In genomic region chr11:111878766-111879636, GRCh38 we compare ENCODE assay signal across 8 cellular contexts. TPM values are rescaled to one million over a fixed set of nuclear protein-coding genes. Genes with fewer than 3 reads are reported as not detected.
DNase-seq lines count a peak whose midpoint lies in the region; ATAC-seq and TF ChIP-seq lines count a peak whose summit lies in the region.

Gene CFAP68, plus strand, starts transcription at chr11:111879541. Its CDS starts 20 bp downstream, at chr11:111879561.
Gene FDXACB1, minus strand, starts transcription at chr11:111879165. Its CDS starts 33 bp downstream, at chr11:111879132.

- peak within 1 kb of the TSS; percentile 92 for H3K27ac ChIP-seq in GM23338 (ENCODE audit: low read depth)

- H3F3A ChIP-seq in GM23338 (replicated peaks; ENCODE audit: low read depth) = peaks cover 5% of the 10 kb centered on the region

- 0 out of 2 replicates have a peak, but pooled peaks cover 9% of the 10 kb centered on the region for H3K4me1 ChIP-seq in GM23338 (ENCODE audit: insufficient read depth)

- no peaks in the 10 kb centered on the region for H4K20me1 ChIP-seq in GM23338 (replicated peaks; ENCODE audit: insufficient read depth)

- peak; percentile 99 for DNase-seq in ELF-1 (ENCODE audit: low read depth, low spot score)
- DNase-seq in GM23338 (ENCODE audit: low spot score) = peak; percentile 99
- DNase-seq in LHCN-M2 (ENCODE audit: low read depth) = peak; percentile 97
- DNase-seq in RPMI7951 (ENCODE audit: low read depth) = peak; percentile 96
- DNase-seq in fibroblast of mammary gland (ENCODE audit: low read depth) = peak; percentile 97
- peak; percentile 87 to 100 (median 96) for DNase-seq in naive thymus-derived CD8-positive, alpha-beta T cell
- peak; percentile 94 to 100 (median 98) for DNase-seq in stimulated activated naive CD4-positive, alpha-beta T cell (lab: John Stamatoyannopoulos, UW)

- no peaks in the 10 kb centered on the region for H3K27me3 ChIP-seq in GM23338 (ENCODE audit: insufficient read depth)

- no peaks in the 10 kb centered on the region for H3K36me3 Mint-ChIP-seq in GM23338 (ENCODE audit: low read depth)
- H3K36me3 Mint-ChIP-seq in activated T-helper 17 cell treated with anti-CD3 and anti-CD28 coated beads, Interleukin-2, amount 50 U/mL, for 72 hours (ENCODE audit: low read depth) = peaks cover 37% of the 10 kb centered on the region
- peaks cover 0 to 36% (median 22%) of the 10 kb centered on the region in 3 donors for H3K36me3 Mint-ChIP-seq in naive thymus-derived CD8-positive, alpha-beta T cell

- TF ChIP-seq CTCF in GM23338 (conservative IDR thresholded peaks at IDR 0.05; ENCODE audit: low read depth in 2 of 2) (peak; percentile 66 to 93), fibroblast of mammary gland (conservative IDR thresholded peaks at IDR 0.05; ENCODE audit: control insufficient read depth, insufficient read depth, low read depth, low read length) (peak; percentile 87)

- POLR2A ChIA-PET in naive thymus-derived CD8-positive, alpha-beta T cell (lab: Charles Lee) = interaction anchor here (0.8 to 3.2 kb wide), 4 partner anchors 8 to 48 kb away, joined by 3 to 19 read pairs (median 8); partner anchors contain the start of gene ALG9

- H3K27me3 Mint-ChIP-seq in GM23338 (ENCODE audit: insufficient read depth, low read depth, poor library complexity) = peaks cover 5% of the 10 kb centered on the region
- no peaks in the 10 kb centered on the region for H3K27me3 Mint-ChIP-seq in activated T-helper 17 cell treated with anti-CD3 and anti-CD28 coated beads, Interleukin-2, amount 50 U/mL, for 72 hours
- H3K27me3 Mint-ChIP-seq in naive thymus-derived CD8-positive, alpha-beta T cell = no peaks in the 10 kb centered on the region

- peak within 1 kb of the TSS; percentile 96 for H3K4me2 ChIP-seq in GM23338

- no peaks in the 10 kb centered on the region for H3K36me3 ChIP-seq in GM23338 (ENCODE audit: insufficient read depth)

- peak within 1 kb of the TSS; percentile 94 for H3K4me3 Mint-ChIP-seq in GM23338
- peak within 1 kb of the TSS; percentile 96 for H3K4me3 Mint-ChIP-seq in activated T-helper 17 cell treated with anti-CD3 and anti-CD28 coated beads, Interleukin-2, amount 50 U/mL, for 72 hours
- peak within 1 kb of the TSS; percentile 84 to 100 (median 97) for H3K4me3 Mint-ChIP-seq in naive thymus-derived CD8-positive, alpha-beta T cell

- H3K79me2 ChIP-seq in GM23338 (replicated peaks; ENCODE audit: insufficient read depth) = no peaks in the 10 kb centered on the region

- peak within 1 kb of the TSS; percentile 99 for H3K27ac Mint-ChIP-seq in GM23338
- peak within 1 kb of the TSS; percentile 100 for H3K27ac Mint-ChIP-seq in activated T-helper 17 cell treated with anti-CD3 and anti-CD28 coated beads, Interleukin-2, amount 50 U/mL, for 72 hours
- H3K27ac Mint-ChIP-seq in naive thymus-derived CD8-positive, alpha-beta T cell = peak within 1 kb of the TSS; percentile 96 to 100 (median 100)

- H3K9me2 ChIP-seq in GM23338 (ENCODE audit: insufficient read depth) = no peaks in the 10 kb centered on the region

- peak within 1 kb of the TSS; percentile 99 for H2AFZ ChIP-seq in GM23338

- peaks cover 5% of the 10 kb centered on the region; the same call in 2 of the 3 replicates for H3K4me1 Mint-ChIP-seq in GM23338
- H3K4me1 Mint-ChIP-seq in activated T-helper 17 cell treated with anti-CD3 and anti-CD28 coated beads, Interleukin-2, amount 50 U/mL, for 72 hours = peaks cover 10% of the 10 kb centered on the region
- peaks cover 9 to 28% (median 25%) of the 10 kb centered on the region in 4 donors for H3K4me1 Mint-ChIP-seq in naive thymus-derived CD8-positive, alpha-beta T cell

- H3K4me3 ChIP-seq in GM23338 (peak within 1 kb of the TSS; percentile 72), fibroblast of mammary gland (ENCODE audit: control insufficient read depth, low read depth, low read length) (peak within 1 kb of the TSS; percentile 88)

- peak; percentile 98 for ATAC-seq in GM23338
- ATAC-seq in activated T-helper 17 cell treated with anti-CD3 and anti-CD28 coated beads, Interleukin-2, amount 50 U/mL, for 72 hours (replicated peaks) = peak; percentile 93
- peak; percentile 85 to 89 for ATAC-seq in naive thymus-derived CD8-positive, alpha-beta T cell

- H3K9me3 Mint-ChIP-seq in GM23338 = no peaks in the 10 kb centered on the region
- no peaks in the 10 kb centered on the region for H3K9me3 Mint-ChIP-seq in activated T-helper 17 cell treated with anti-CD3 and anti-CD28 coated beads, Interleukin-2, amount 50 U/mL, for 72 hours
- H3K9me3 Mint-ChIP-seq in naive thymus-derived CD8-positive, alpha-beta T cell = peaks cover 0 to 8% (median 0%) of the 10 kb centered on the region in 9 donors

TF ChIP-seq in GM23338, 12 proteins besides CTCF, POLR2A, EP300 and RAD21 (continues in another document):
- TF ChIP-seq JUNB (IDR thresholded peaks at IDR 0.05; ENCODE audit: unreplicated experiment) = no peak
- no peak for TF ChIP-seq ZNF462 (CRISPR knock-in tag; IDR thresholded peaks at IDR 0.05)
- peak; percentile 73 for TF ChIP-seq POLR2AphosphoS5 (IDR thresholded peaks at IDR 0.05; ENCODE audit: low read depth)
- TF ChIP-seq CREB1 (CRISPR knock-in tag; IDR thresholded peaks at IDR 0.05; ENCODE audit: low read depth) = peak; percentile 99

RNA-seq across cellular contexts. Expression of gene CFAP68, which starts in this region (rescaled TPM):
- 9.9 and 15.8 TPM in 2 replicates for total RNA-seq in GM23338 (2014; rRNA removed; shearing (Covaris generic))
- polyA plus RNA-seq in GM23338 (2016; fragmentation: Nextera tagmentation; extraction: Ambion mirVana) = 52.8 and 55.8 TPM in 2 replicates
- 19.9 and 27.1 TPM in 2 replicates for total RNA-seq in LHCN-M2 (2014; rRNA removed)
- 27.3 TPM for polyA plus RNA-seq in LHCN-M2 (2012)
- total RNA-seq in RPMI7951 (2014; rRNA removed; shearing (Covaris generic)) = 27.9 and 43.3 TPM in 2 replicates
- total RNA-seq in activated T-helper 17 cell treated with anti-CD3 and anti-CD28 coated beads, Interleukin-2, amount 50 U/mL, for 72 hours = 10 to 100 TPM; 19.5 to 22.4 TPM
- 10 to 100 TPM; 22.9 to 25.6 TPM for total RNA-seq in naive thymus-derived CD8-positive, alpha-beta T cell
- 10 to 100 TPM; 29.5 to 33.5 (median 33.4) TPM for polyA plus RNA-seq in naive thymus-derived CD8-positive, alpha-beta T cell

RNA-seq across cellular contexts. Expression of gene FDXACB1, which starts in this region (rescaled TPM):
- 2.4 and 3.0 TPM in 2 replicates for total RNA-seq in GM23338 (2014; rRNA removed; shearing (Covaris generic))
- 1.6 TPM in 2 replicates for polyA plus RNA-seq in GM23338 (2016; fragmentation: Nextera tagmentation; extraction: Ambion mirVana)
- total RNA-seq in LHCN-M2 (2014; rRNA removed) = 2.8 and 2.9 TPM in 2 replicates
- 0.85 TPM for polyA plus RNA-seq in LHCN-M2 (2012)
- 4.7 and 6.0 TPM in 2 replicates for total RNA-seq in RPMI7951 (2014; rRNA removed; shearing (Covaris generic))
- total RNA-seq in activated T-helper 17 cell treated with anti-CD3 and anti-CD28 coated beads, Interleukin-2, amount 50 U/mL, for 72 hours = 1 to 10 TPM; 3.7 to 7.1 TPM
- total RNA-seq in naive thymus-derived CD8-positive, alpha-beta T cell = 1 to 10 TPM; 5.9 to 6.1 TPM
- polyA plus RNA-seq in naive thymus-derived CD8-positive, alpha-beta T cell = 1 to 10 TPM; 7.5 to 8.3 (median 7.6) TPM

Comparison
In these comparisons a context has a peak if more than half of its experiments do, and no peak if none do; other contexts are left out.
1. Peak in every context shown above with its lines: DNase-seq, ATAC-seq, H3K4me3 ChIP-seq and H3K27ac ChIP-seq.